10 cellular contexts compared by ENCODE assay signal in the genomic region with DNA sequence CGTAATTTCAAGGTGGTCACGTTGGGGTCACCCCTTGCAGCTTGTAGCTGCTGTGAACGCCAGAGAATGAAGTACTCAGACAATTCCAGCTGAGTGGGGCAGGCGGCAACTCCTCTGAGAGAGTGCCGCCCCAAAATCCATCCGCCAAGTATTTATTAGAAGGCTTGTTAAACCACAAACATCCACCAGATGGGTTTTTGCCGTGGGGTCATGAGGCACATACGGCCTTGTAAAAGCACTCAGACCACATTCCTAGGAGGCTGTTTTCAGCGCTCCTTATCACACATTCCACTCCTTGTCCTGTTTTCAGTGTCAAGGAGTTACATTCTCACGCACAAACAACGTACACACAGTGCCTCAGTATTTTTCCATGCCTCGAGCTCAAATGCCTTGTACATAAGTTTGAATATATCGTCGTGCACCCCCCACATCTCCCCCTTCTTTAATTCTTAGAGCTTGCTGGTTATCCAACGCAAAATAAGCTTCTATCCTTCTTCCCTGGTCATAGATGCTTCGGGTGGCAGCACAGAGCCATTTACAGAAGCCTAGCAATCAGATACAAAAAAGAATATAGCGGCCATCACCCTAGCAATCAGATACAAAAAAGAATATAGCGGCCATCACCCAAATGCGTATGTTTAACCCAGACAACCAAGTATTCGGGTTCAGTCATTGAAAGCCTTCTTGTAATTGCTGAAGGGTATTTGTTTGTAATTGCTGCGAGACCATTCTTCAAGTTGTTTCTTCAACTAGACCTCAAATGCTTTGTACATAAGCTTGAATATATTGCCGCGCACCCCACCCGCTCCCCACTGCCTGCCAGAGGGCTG. TPM values are rescaled to one million over a fixed set of nuclear protein-coding genes. Genes with fewer than 3 reads are reported as not detected.
A peak's percentile ranks its signal among the peaks of the same experiment; 100 is the strongest.
DNase-seq lines count a peak whose midpoint lies in the region; ATAC-seq, FAIRE-seq and TF ChIP-seq lines count a peak whose summit lies in the region.
"Had no signal": no experiment of that assay in that cellular context is flagged by ENCODE, and none has a peak within 500 bp of the region (broad histone marks: within the 10 kb centered on the region; RNA-seq: fewer than 3 reads in every experiment).

No MANE protein-coding gene starts in this region.

- no peak for TF ChIP-seq CTCF in ascending aorta (IDR thresholded peaks at IDR 0.05)

- H3K4me1 ChIP-seq in BLaER1 (peaks cover 18% of the 10 kb centered on the region; the same call in 1 of the 2 replicates), ascending aorta (no peaks in the 10 kb centered on the region)
- H3K4me1 ChIP-seq: parathyroid adenoma had no signal

- H3K4me3 ChIP-seq in BLaER1 (no peak overlapping the region), ascending aorta (no peak overlapping the region)

- H3K36me3 ChIP-seq in BLaER1 (no peaks in the 10 kb centered on the region), ascending aorta (no peaks in the 10 kb centered on the region)

- no peak overlapping the region for H3K27ac ChIP-seq in BLaER1
- no peak overlapping the region for H3K27ac ChIP-seq in ascending aorta
- H3K27ac ChIP-seq: parathyroid adenoma had no signal

- DNase-seq in HTR-8/SVneo (ENCODE audit: insufficient read length, low spot score) (peak; percentile 74), dedifferentiated amniotic fluid mesenchymal stem cell (ENCODE audit: extremely low spot score) (peak; percentile 31), myocyte (ENCODE audit: low read depth) (peak; percentile 78), NCI-H510A treated with DMSO at 0.1 percent for 48 hours (lab: John Stamatoyannopoulos, UW) (no peak), ascending aorta (ENCODE audit: low spot score in 2 of 2) (no peak)
- DNase-seq in activated CD8-positive, alpha-beta memory T cell treated with anti-CD3 and anti-CD28 coated beads, Interleukin-2, amount 50 U/mL, for 48 hours, result no peak
- DNase-seq: NCI-H446 had no signal

- H3K9ac ChIP-seq in BLaER1, result no peak overlapping the region
- H3K9ac ChIP-seq: parathyroid adenoma had no signal

- intact Hi-C loops in ascending aorta (cut with DNase I), result no loop called here

- peak; percentile 80 for FAIRE-seq in HTR-8/SVneo (lab: Jason Lieb, UNC)

- H3K27me3 ChIP-seq in BLaER1 (peaks cover 29% of the 10 kb centered on the region), ascending aorta (peaks cover 5% of the 10 kb centered on the region)

- H3K9me3 ChIP-seq in BLaER1 (peaks cover 19% of the 10 kb centered on the region), ascending aorta (no peaks in the 10 kb centered on the region)

- 0 out of 2 replicates have a peak overlapping the region, but pooled peaks have one; percentile 18 for H3K4me2 ChIP-seq in BLaER1

- ATAC-seq in HG03095 (IDR thresholded peaks at IDR 0.05; ENCODE audit: unreplicated experiment), result no peak

- H4K20me1 ChIP-seq in BLaER1, result no peaks in the 10 kb centered on the region

RNA-seq across cellular contexts. Expression of a gene that starts 7.3 kb away (rescaled TPM):
- total RNA-seq in myocyte (not detected in 2 replicates), ascending aorta (not detected)
- polyA plus RNA-seq in myocyte (2012), result not detected

RNA-seq across cellular contexts. Expression of a gene that starts 20.8 kb away (rescaled TPM):
- total RNA-seq in myocyte, result not detected in 2 replicates
- polyA plus RNA-seq in myocyte (2012), result not detected
- not detected for total RNA-seq in ascending aorta

Comparison
In these comparisons a context has a peak if more than half of its experiments do, and no peak if none do; other contexts are left out.
1. DNase-seq: peak in HTR-8/SVneo (single experiment), dedifferentiated amniotic fluid mesenchymal stem cell (single experiment) and myocyte (single experiment); none in NCI-H510A treated with DMSO at 0.1 percent for 48 hours (single experiment), activated CD8-positive, alpha-beta memory T cell treated with anti-CD3 and anti-CD28 coated beads, Interleukin-2, amount 50 U/mL, for 48 hours (single experiment) and ascending aorta (0 of 2).